ENCODE assay signal across 8 cellular contexts in the genomic region with DNA sequence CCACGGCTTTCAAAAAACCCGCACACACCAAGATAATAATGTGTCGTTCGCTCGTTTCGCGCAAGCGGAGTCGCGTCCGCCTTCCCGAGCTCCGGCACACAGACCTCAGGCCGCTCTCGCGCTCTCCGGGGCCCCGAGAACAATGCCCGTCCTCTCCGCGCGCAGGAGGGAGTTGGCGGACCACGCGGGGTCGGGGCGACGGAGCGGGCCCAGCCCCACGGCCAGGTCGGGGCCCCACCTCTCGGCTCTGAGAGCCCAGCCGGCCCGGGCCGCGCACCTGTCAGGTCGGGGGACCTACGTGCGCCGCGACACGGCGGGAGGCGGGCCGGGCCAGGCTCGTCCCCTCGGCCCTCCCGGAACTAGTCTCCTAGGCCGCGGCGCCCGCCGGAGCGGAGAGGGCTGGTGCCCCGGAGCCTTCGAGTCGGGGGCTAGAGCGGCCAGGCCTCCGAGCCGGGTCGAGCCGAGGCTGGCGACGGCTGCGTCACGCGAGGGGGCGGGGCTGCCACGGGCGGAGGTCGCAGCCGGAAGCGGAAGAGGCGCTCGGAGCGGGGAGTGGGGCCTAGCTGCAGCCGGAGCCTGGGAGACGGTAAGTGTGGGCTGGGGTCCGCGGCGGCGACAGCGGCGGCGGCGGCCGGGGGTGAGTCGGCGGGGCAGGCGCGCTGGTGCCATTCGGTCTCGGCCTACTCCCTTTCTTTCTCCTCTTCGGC. TPM values are rescaled to one million over a fixed set of nuclear protein-coding genes. Genes with fewer than 3 reads are reported as not detected.
DNase-seq lines count a peak whose midpoint lies in the region; ATAC-seq and TF ChIP-seq lines count a peak whose summit lies in the region.

A gene (plus strand): TSS at position 524 of the 707 bp plus-strand sequence. CDS start 3,361 bp downstream, outside the sequence.

- H3K4me1 ChIP-seq in Peyer's patch (peaks cover 0 to 27% (median 9%) of the 10 kb centered on the region in 4 donors), esophagus muscularis mucosa (peaks cover 45 to 60% (median 49%) of the 10 kb centered on the region in 4 donors)

- peak; percentile 80 for ATAC-seq in GM21737 (IDR thresholded peaks at IDR 0.05; ENCODE audit: unreplicated experiment)

- TF ChIP-seq EP300 in esophagus muscularis mucosa (IDR thresholded peaks at IDR 0.05): no peak

- no peaks in the 10 kb centered on the region for H3K27me3 ChIP-seq in Peyer's patch
- H3K27me3 ChIP-seq in esophagus muscularis mucosa: no peaks in the 10 kb centered on the region

- H3K9me3 ChIP-seq in KOPT-K1 (ENCODE audit: insufficient read depth, low read length, poor library complexity, severe bottlenecking) (no peaks in the 10 kb centered on the region), Peyer's patch (no peaks in the 10 kb centered on the region), esophagus muscularis mucosa (no peaks in the 10 kb centered on the region)

- H3K4me3 ChIP-seq in Peyer's patch: peak within 1 kb of the TSS; percentile 71 to 98 (median 73)
- peak within 1 kb of the TSS; percentile 97 to 100 (median 98) for H3K4me3 ChIP-seq in esophagus muscularis mucosa

- H3K27ac ChIP-seq in KOPT-K1 (ENCODE audit: low read depth, low read length, poor library complexity, severe bottlenecking): peak within 1 kb of the TSS; percentile 89
- H3K27ac ChIP-seq in Peyer's patch: peak within 1 kb of the TSS; percentile 98 to 99 (median 98)
- H3K27ac ChIP-seq in esophagus muscularis mucosa (replicated peaks in 1 of 4): peak within 1 kb of the TSS; percentile 97 to 100 (median 99)

- peak; percentile 86 for DNase-seq in DMS53 treated with DMSO at 0.1 percent for 48 hours (lab: John Stamatoyannopoulos, UW; ENCODE audit: unreplicated experiment)
- DNase-seq in Peyer's patch: peak; percentile 94 to 98 (median 98)
- peak; percentile 96 to 98 for DNase-seq in activated T-cell treated with anti-CD3 and anti-CD28 coated beads, Interleukin-2, amount 50 U/mL, for 48 hours
- DNase-seq in esophagus muscularis mucosa (ENCODE audit: extremely low spot score): peak; percentile 96
- DNase-seq in myocyte (ENCODE audit: low read depth): peak; percentile 95
- peak; percentile 92 to 95 for DNase-seq in stimulated activated CD8-positive, alpha-beta memory T cell treated with anti-CD3 and anti-CD28 coated beads, Interleukin-7, amount 100 ng/mL, for 48 hours (ENCODE audit: extremely low read depth in 1 of 2, low read depth in 1 of 2)

- 0% methylated on average over 12 of the region's 94 CpGs for WGBS in esophagus muscularis mucosa

- peaks cover 28% of the 10 kb centered on the region for H3K36me3 ChIP-seq in KOPT-K1 (ENCODE audit: insufficient read depth, low read length)
- peaks cover 0 to 15% (median 0%) of the 10 kb centered on the region in 3 donors for H3K36me3 ChIP-seq in Peyer's patch
- H3K36me3 ChIP-seq in esophagus muscularis mucosa: peaks cover 14 to 22% (median 20%) of the 10 kb centered on the region in 4 donors

- TF ChIP-seq POLR2A in Peyer's patch (IDR thresholded peaks at IDR 0.05) (peak; percentile 85), esophagus muscularis mucosa (IDR thresholded peaks at IDR 0.05; ENCODE audit: low read depth) (peak; percentile 65)

- intact Hi-C loops in esophagus muscularis mucosa (cut with DNase I): loop anchor here (2.0 kb wide), 1 partner anchor 75 kb away; a partner anchor contains a TSS

- TF ChIP-seq CTCF in Peyer's patch (IDR thresholded peaks at IDR 0.05): no peak
- TF ChIP-seq CTCF in esophagus muscularis mucosa (IDR thresholded peaks at IDR 0.05): peak in 1 of 3 experiments; percentile 25

RNA-seq across cellular contexts. Expression of the gene that starts here (rescaled TPM):
- total RNA-seq in Peyer's patch (100 to 1,000 TPM; 123 to 361 (median 213) TPM), esophagus muscularis mucosa (10 to 100 TPM; 74.6 to 89.8 (median 80.7) TPM), myocyte (74.0 and 76.0 TPM in 2 replicates)
- polyA plus RNA-seq in myocyte (2012): 59.6 TPM

Comparison
In these comparisons a context has a peak if more than half of its experiments do, and no peak if none do; other contexts are left out.
1. Peak in every context shown above with its lines: DNase-seq, ATAC-seq, H3K4me3 ChIP-seq and H3K27ac ChIP-seq.